ENCODE assay signal across 15 cellular contexts in genomic region chr20:41182296-41183212, GRCh38. TPM values are rescaled to one million over a fixed set of nuclear protein-coding genes. Genes with fewer than 3 reads are reported as not detected.
DNase-seq lines count a peak whose midpoint lies in the region; ATAC-seq and TF ChIP-seq lines count a peak whose summit lies in the region.
"Had no signal": no experiment of that assay in that cellular context is flagged by ENCODE, and none has a peak within 500 bp of the region (broad histone marks: within the 10 kb centered on the region; RNA-seq: fewer than 3 reads in every experiment).

No MANE protein-coding gene starts in this region.

- H3K9me3 Mint-ChIP-seq in MCF 10A (ENCODE audit: unreplicated experiment): peaks cover under 1% of the 10 kb centered on the region

- H3K4me1 Mint-ChIP-seq in MCF 10A (ENCODE audit: insufficient read depth, unreplicated experiment): peaks cover 18% of the 10 kb centered on the region
- H3K4me1 Mint-ChIP-seq: mesothelial cell of epicardium had no signal

- no peaks in the 10 kb centered on the region for H3K79me2 ChIP-seq in hepatocyte
- H3K79me2 ChIP-seq: parathyroid adenoma had no signal

- DNase-seq in breast epithelium (ENCODE audit: low spot score in 2 of 2) (peak in 1 of 2 donors; percentile 19), MCF 10A (ENCODE audit: unreplicated experiment) (no peak), hepatocyte (ENCODE audit: low spot score) (peak; percentile 2), NCI-H2196 treated with DMSO at 0.1 percent for 48 hours (lab: John Stamatoyannopoulos, UW; ENCODE audit: unreplicated experiment) (no peak), uterus (no peak)
- DNase-seq in activated CD8-positive, alpha-beta memory T cell treated with anti-CD3 and anti-CD28 coated beads, Interleukin-2, amount 50 U/mL, for 48 hours: peak; percentile 47
- DNase-seq: activated CD4-positive, alpha-beta T cell treated with anti-CD3 and anti-CD28 coated beads for 48 hours; amniotic stem cell; dermis blood vessel endothelial cell; IMR-90; NCI-H1105 had no signal

- H2AFZ ChIP-seq in hepatocyte: no peak overlapping the region
- H2AFZ ChIP-seq: parathyroid adenoma had no signal

- POLR2A ChIA-PET in MCF 10A (lab: Yijun Ruan, JAX): interaction anchor here (0.9 to 1.1 kb wide), 3 partner anchors 10 to 157 kb away, joined by 3 to 4 read pairs (median 3); no protein-coding TSS in a partner anchor

- WGBS in hepatocyte (ENCODE audit: low lambda C conversion rate, missing lambda C conversion rate): 95% methylated on average over 10 of the region's 10 CpGs

- H3K27me3 Mint-ChIP-seq in MCF 10A (ENCODE audit: insufficient read depth, unreplicated experiment): no peaks in the 10 kb centered on the region

- TF ChIP-seq CTCF in breast epithelium (IDR thresholded peaks at IDR 0.05) (no peak), MCF 10A (IDR thresholded peaks at IDR 0.05; ENCODE audit: unreplicated experiment) (no peak), hepatocyte (IDR thresholded peaks at IDR 0.05; ENCODE audit: poor library complexity) (no peak), uterus (IDR thresholded peaks at IDR 0.05) (no peak)

- intact Hi-C loops in breast epithelium (cut with DNase I; ENCODE audit: low total_unique reads): no loop called here
- intact Hi-C loops in MCF 10A (cut with micrococcal nuclease): no loop called here
- intact Hi-C loops in uterus (cut with DNase I; ENCODE audit: low total_unique reads): no loop called here

- no peak overlapping the region for H3K4me2 ChIP-seq in hepatocyte

- peaks cover 5% of the 10 kb centered on the region for H3K36me3 Mint-ChIP-seq in MCF 10A (ENCODE audit: insufficient read depth, unreplicated experiment)

- peaks cover 0 to 3% of the 10 kb centered on the region in 2 donors for H3K4me1 ChIP-seq in breast epithelium
- H3K4me1 ChIP-seq in hepatocyte (ENCODE audit: insufficient read depth): no peaks in the 10 kb centered on the region
- H3K4me1 ChIP-seq in uterus: peaks cover 0 to 15% of the 10 kb centered on the region in 2 donors
- H3K4me1 ChIP-seq: parathyroid adenoma had no signal

- H3K4me3 ChIP-seq in breast epithelium: no peak overlapping the region
- H3K4me3 ChIP-seq in hepatocyte: no peak overlapping the region
- no peak overlapping the region for H3K4me3 ChIP-seq in uterus

- no peak overlapping the region for H3K27ac Mint-ChIP-seq in MCF 10A (ENCODE audit: low read depth, unreplicated experiment)
- H3K27ac Mint-ChIP-seq: mesothelial cell of epicardium had no signal

- no peaks in the 10 kb centered on the region for H3K27me3 ChIP-seq in breast epithelium
- no peaks in the 10 kb centered on the region for H3K27me3 ChIP-seq in hepatocyte
- H3K27me3 ChIP-seq in uterus: no peaks in the 10 kb centered on the region

- H3K36me3 ChIP-seq in breast epithelium: no peaks in the 10 kb centered on the region
- no peaks in the 10 kb centered on the region for H3K36me3 ChIP-seq in hepatocyte (replicated peaks; ENCODE audit: insufficient read depth, low read depth)
- H3K36me3 ChIP-seq in uterus: no peaks in the 10 kb centered on the region

- H3K4me3 Mint-ChIP-seq in MCF 10A (ENCODE audit: unreplicated experiment): no peak overlapping the region
- H3K4me3 Mint-ChIP-seq: mesothelial cell of epicardium had no signal

- CTCF ChIA-PET in MCF 10A (lab: Yijun Ruan, JAX): interaction anchor here (1.5 to 3.8 kb wide), 6 partner anchors 10 to 158 kb away, joined by 5 to 21 read pairs (median 8); partner anchors contain the start of gene LPIN3

- H4K20me1 ChIP-seq in hepatocyte (ENCODE audit: insufficient read depth, poor library complexity, severe bottlenecking): no peaks in the 10 kb centered on the region

- H3K27ac ChIP-seq in breast epithelium: peak overlapping the region; percentile 17 to 29
- H3K27ac ChIP-seq in hepatocyte: no peak overlapping the region
- H3K27ac ChIP-seq in temporal lobe (ENCODE audit: low read depth, low read length): peak overlapping the region; percentile 66
- no peak overlapping the region for H3K27ac ChIP-seq in uterus
- H3K27ac ChIP-seq: parathyroid adenoma had no signal

- BruUV-seq in MCF 10A (replicated peaks; lab: Mats Ljungman, UMichigan): no TSS peak

- H3K9me3 ChIP-seq in breast epithelium (no peaks in the 10 kb centered on the region), hepatocyte (ENCODE audit: low read depth) (no peaks in the 10 kb centered on the region), uterus (no peaks in the 10 kb centered on the region)

- H3K9me2 ChIP-seq in hepatocyte (replicated peaks; ENCODE audit: insufficient read depth): no peaks in the 10 kb centered on the region

- no peak for ATAC-seq in GM21423 (IDR thresholded peaks at IDR 0.05; ENCODE audit: unreplicated experiment)

- TF ChIP-seq POLR2A in breast epithelium (IDR thresholded peaks at IDR 0.05) (no peak), uterus (IDR thresholded peaks at IDR 0.05) (no peak)

RNA-seq across cellular contexts. Expression of gene PLCG1, which starts 45.2 kb away (rescaled TPM):
- 100 to 1,000 TPM in 1 of 3 donors, 10 to 100 TPM in 2; 88.5 to 132 (median 92.3) TPM for total RNA-seq in breast epithelium
- total RNA-seq in MCF 10A (2022): 33.2 and 48.1 TPM in 2 replicates
- total RNA-seq in hepatocyte: 48.5 and 73.2 TPM in 2 replicates
- polyA plus RNA-seq in hepatocyte: 52.7 and 52.8 TPM in 2 replicates
- total RNA-seq in temporal lobe: 82.1 TPM
- total RNA-seq in uterus: 100 to 1,000 TPM in 3 of 4 donors, 10 to 100 TPM in 1; 38.8 to 180 (median 138) TPM

Comparison
In these comparisons a context has a peak if more than half of its experiments do, and no peak if none do; other contexts are left out.
1. DNase-seq: peak in activated CD8-positive, alpha-beta memory T cell treated with anti-CD3 and anti-CD28 coated beads, Interleukin-2, amount 50 U/mL, for 48 hours (single experiment) and hepatocyte (single experiment); none in MCF 10A (single experiment), NCI-H2196 treated with DMSO at 0.1 percent for 48 hours (single experiment) and uterus (0 of 2).
2. H3K27ac ChIP-seq: peak in breast epithelium (2 of 2) and temporal lobe (single experiment); none in hepatocyte (single experiment) and uterus (0 of 2).